8 cellular contexts compared by ENCODE assay signal in genomic region chr7:116231543-116232401, GRCh38. TPM values are rescaled to one million over a fixed set of nuclear protein-coding genes. Genes with fewer than 3 reads are reported as not detected.
DNase-seq lines count a peak whose midpoint lies in the region; ATAC-seq, FAIRE-seq and TF ChIP-seq lines count a peak whose summit lies in the region.

No MANE protein-coding gene starts in this region.

- no peak overlapping the region for H2BK15ac ChIP-seq in mesenchymal stem cell (ENCODE audit: low read depth, poor library complexity, severe bottlenecking)

- no peak for TF ChIP-seq RAD21 in A549 (conservative IDR thresholded peaks at IDR 0.05 in 1 of 2, IDR thresholded peaks at IDR 0.05 in 1 of 2)
- no peak; a peak in 1 of 4 replicates for TF ChIP-seq RAD21 in K562 (CRISPR knock-in tag; conservative IDR thresholded peaks at IDR 0.05 in 1 of 2, IDR thresholded peaks at IDR 0.05 in 1 of 2)

- H3K36me3 ChIP-seq in K562 (ENCODE audit: control insufficient read depth, insufficient read depth, low read length) (0 out of 3 replicates have a peak, but pooled peaks cover 2% of the 10 kb centered on the region), mesenchymal stem cell (ENCODE audit: control insufficient read depth in 1 of 2, insufficient read depth in 2 of 2, low read depth in 1 of 2, low read length in 2 of 2) (no peaks in the 10 kb centered on the region), BE2C (no peaks in the 10 kb centered on the region)

- H3K27ac ChIP-seq in A549 = peak overlapping the region; percentile 74 to 89
- H3K27ac ChIP-seq in K562 (ENCODE audit: extremely low read depth, low read depth, low read length) = peak overlapping the region; percentile 12; the same call in 1 of the 3 replicates
- peak overlapping the region; percentile 26 for H3K27ac ChIP-seq in mesenchymal stem cell (ENCODE audit: low read length, poor library complexity, severe bottlenecking)

- TF ChIP-seq EP300 in A549 (IDR thresholded peaks at IDR 0.05) (no peak), K562 (IDR thresholded peaks at IDR 0.05; ENCODE audit: low read length) (no peak)

- ATAC-seq in A549 (peak in 1 of 2 experiments; percentile 33; a peak in 2 of 6 replicates), K562 (peak; percentile 67), GM19455 (IDR thresholded peaks at IDR 0.05; ENCODE audit: unreplicated experiment) (no peak)

- no peaks in the 10 kb centered on the region for H3K9me3 ChIP-seq in A549
- H3K9me3 ChIP-seq in K562 (replicated peaks; ENCODE audit: control insufficient read depth, insufficient read depth, low read depth, low read length) = no peaks in the 10 kb centered on the region
- H3K9me3 ChIP-seq in mesenchymal stem cell (ENCODE audit: control insufficient read depth, low read length) = no peaks in the 10 kb centered on the region
- H3K9me3 ChIP-seq in BE2C = no peaks in the 10 kb centered on the region

- H3K27ac Mint-ChIP-seq in HFFc6 = peak overlapping the region; percentile 80

- H3K4ac ChIP-seq in mesenchymal stem cell (ENCODE audit: low read depth in 1 of 2, low read length in 2 of 2) = peak overlapping the region in 1 of 2 experiments; percentile 49

- no peak for FAIRE-seq in A549 (lab: Jason Lieb, UNC)
- peak; percentile 84 for FAIRE-seq in K562 (lab: Jason Lieb, UNC)

- H3K9me1 ChIP-seq in K562 (ENCODE audit: control insufficient read depth, insufficient read depth, low read length) = no peaks in the 10 kb centered on the region

- H3K27me3 ChIP-seq in K562 (ENCODE audit: control insufficient read depth in 2 of 2, insufficient read depth in 2 of 2, low read length in 2 of 2) (no peaks in the 10 kb centered on the region), mesenchymal stem cell (ENCODE audit: control insufficient read depth in 1 of 2, insufficient read depth in 1 of 2, low read length in 2 of 2) (no peaks in the 10 kb centered on the region), BE2C (no peaks in the 10 kb centered on the region)

- H3K9me3 Mint-ChIP-seq in HFFc6 = no peaks in the 10 kb centered on the region

- no peak overlapping the region for H2BK120ac ChIP-seq in mesenchymal stem cell (ENCODE audit: low read depth, low read length)

- CTCF ChIA-PET in A549 (lab: Yijun Ruan, JAX) = interaction anchor here (0.6 to 16.2 kb wide), 11 partner anchors 9 to 360 kb away, joined by 3 to 385 read pairs (median 8); no protein-coding TSS in a partner anchor
- CTCF ChIA-PET in K562 (lab: Yijun Ruan, JAX; ENCODE audit: low intra/inter-chr PET ratio) = interaction anchor here (0.6 to 0.8 kb wide), 2 partner anchors 59 to 358 kb away, joined by 3 to 4 read pairs; no protein-coding TSS in a partner anchor

- no peak for TF ChIP-seq CTCF in A549 (IDR thresholded peaks at IDR 0.05)
- no peak for TF ChIP-seq CTCF in HFFc6 (IDR thresholded peaks at IDR 0.05)
- no peak for TF ChIP-seq CTCF in K562 (IDR thresholded peaks at IDR 0.05 in 2 of 3, conservative IDR thresholded peaks at IDR 0.05 in 1 of 3; ENCODE audit: insufficient read depth in 2 of 3, low read depth in 1 of 3, low read length in 3 of 3)
- TF ChIP-seq CTCF in BE2C (IDR thresholded peaks at IDR 0.05; ENCODE audit: low read depth, low read length) = no peak

- H3K9ac ChIP-seq in K562 (ENCODE audit: insufficient read depth in 1 of 2, low read depth in 2 of 2, low read length in 2 of 2) = no peak overlapping the region
- H3K9ac ChIP-seq in mesenchymal stem cell (ENCODE audit: low read length) = peak overlapping the region; percentile 67

- no peak overlapping the region for H3K4me3 ChIP-seq in A549
- H3K4me3 ChIP-seq in K562 = no peak overlapping the region
- H3K4me3 ChIP-seq in mesenchymal stem cell (ENCODE audit: insufficient read depth in 1 of 2, low read depth in 1 of 2, low read length in 2 of 2) = peak overlapping the region in 1 of 2 experiments; percentile 23
- no peak overlapping the region for H3K4me3 ChIP-seq in BE2C (ENCODE audit: low read depth, low read length)

- H2BK12ac ChIP-seq in mesenchymal stem cell (ENCODE audit: low read length in 2 of 2) = no peak overlapping the region

- POLR2A ChIA-PET in A549 (lab: Yijun Ruan, JAX) = interaction anchor here (1.6 kb wide), 1 partner anchor 21 kb away, joined by 6 read pairs; the partner anchor contains the start of gene TES
- POLR2A ChIA-PET in K562 (lab: Yijun Ruan, JAX) = interaction anchor here (0.6 to 2.0 kb wide), 8 partner anchors 8 to 399 kb away, joined by 3 to 10 read pairs (median 4); partner anchors contain the start of gene TES

- H3K23ac ChIP-seq in mesenchymal stem cell (ENCODE audit: low read length in 2 of 2) = no peak overlapping the region

- peak overlapping the region in 1 of 2 experiments; percentile 41 for H3K14ac ChIP-seq in mesenchymal stem cell (ENCODE audit: low read length in 2 of 2)

- H4K91ac ChIP-seq in mesenchymal stem cell (ENCODE audit: low read length) = no peak overlapping the region

- no TSS peak for BruUV-seq in K562 (replicated peaks; lab: Mats Ljungman, UMichigan)

- peak overlapping the region in 1 of 2 experiments; percentile 43 for H3K18ac ChIP-seq in mesenchymal stem cell (ENCODE audit: low read depth in 1 of 2, low read length in 2 of 2)

- peaks cover 36% of the 10 kb centered on the region for H3K79me2 ChIP-seq in K562 (ENCODE audit: control insufficient read depth, insufficient read depth, low read length)

- peaks cover 9% of the 10 kb centered on the region for H3K79me1 ChIP-seq in mesenchymal stem cell (replicated peaks; ENCODE audit: low read length, poor library complexity, severe bottlenecking)

- H3K27me3 Mint-ChIP-seq in HFFc6 (ENCODE audit: insufficient read depth) = no peaks in the 10 kb centered on the region

- in situ Hi-C loops in K562 (cut with MboI) = no loop called here

- intact Hi-C loops in K562 (cut with micrococcal nuclease) = loop anchor here (2.0 kb wide), 1 partner anchor 21 kb away; the partner anchor contains the start of gene TES

- H3K4me1 Mint-ChIP-seq in HFFc6 (ENCODE audit: low read depth) = peaks cover 72% of the 10 kb centered on the region

- peak overlapping the region; percentile 62 for H2BK5ac ChIP-seq in mesenchymal stem cell (ENCODE audit: low read depth, low read length, poor library complexity, severe bottlenecking)

- DNase-seq in A549 (ENCODE audit: low read depth in 1 of 2, low spot score in 1 of 2) (peak in 1 of 2 experiments; percentile 58), HFFc6 (peak; percentile 52), K562 (ENCODE audit: extremely low read depth in 1 of 4, low spot score in 3 of 4) (peak in 2 of 4 experiments; percentile 32 to 67), mesenchymal stem cell (peak; percentile 56), germinal center (ENCODE audit: low spot score) (no peak), BE2C (no peak), AG08395 (ENCODE audit: low spot score) (no peak)

- TF ChIP-seq POLR2A in A549 (IDR thresholded peaks at IDR 0.05; ENCODE audit: low read length) = no peak
- TF ChIP-seq POLR2A in K562 (conservative IDR thresholded peaks at IDR 0.05) = no peak

- peak overlapping the region; percentile 62 for H2AK5ac ChIP-seq in mesenchymal stem cell (ENCODE audit: low read length, severe bottlenecking)

- no peak overlapping the region for H4K8ac ChIP-seq in mesenchymal stem cell (ENCODE audit: low read length)

- peak overlapping the region; percentile 14 for H3K4me3 Mint-ChIP-seq in HFFc6

- peaks cover 64% of the 10 kb centered on the region for H3K4me1 ChIP-seq in A549
- peaks cover 3 to 33% of the 10 kb centered on the region in 2 experiments; a peak in 4 of 5 replicates for H3K4me1 ChIP-seq in K562 (replicated peaks in 1 of 2; ENCODE audit: control insufficient read depth in 2 of 2, insufficient read depth in 2 of 2, low read length in 2 of 2)
- H3K4me1 ChIP-seq in mesenchymal stem cell (ENCODE audit: control insufficient read depth, insufficient read depth, low read depth, low read length) = peaks cover 4% of the 10 kb centered on the region
- H3K4me1 ChIP-seq in BE2C = no peaks in the 10 kb centered on the region

- WGBS in A549 (ENCODE audit: missing lambda C conversion rate) = 66% methylated on average over 3 of the region's 3 CpGs
- 19% methylated on average over 3 of the region's 3 CpGs for WGBS in K562 (ENCODE audit: insufficient coverage, low coverage, missing lambda C conversion rate)
- WGBS in mesenchymal stem cell = 85% methylated on average over 3 of the region's 3 CpGs

- H4K20me1 ChIP-seq in K562 (replicated peaks; ENCODE audit: control insufficient read depth, insufficient read depth, low read length) = peaks cover 13% of the 10 kb centered on the region

- H3K4me2 ChIP-seq in A549 (peak overlapping the region; percentile 57), K562 (ENCODE audit: insufficient read depth, low read length) (peak overlapping the region; percentile 2; the same call in 1 of the 2 replicates), mesenchymal stem cell (ENCODE audit: low read length, poor library complexity, severe bottlenecking) (no peak overlapping the region)

- H2AFZ ChIP-seq in K562 (ENCODE audit: low read depth, low read length) (no peak overlapping the region), mesenchymal stem cell (ENCODE audit: low read depth, low read length) (no peak overlapping the region)

- no peaks in the 10 kb centered on the region for H3K36me3 Mint-ChIP-seq in HFFc6 (ENCODE audit: low read depth)

RNA-seq across cellular contexts. Expression of gene TES, which starts 21.4 kb away (rescaled TPM):
- polyA plus RNA-seq in A549 (2011; rRNA removed) (127 and 134 TPM in 2 replicates), A549 (2017; fragmentation: RNase III; extraction: RNeasy Plus Mini Kit Qiagen cat#74134 plus additional on column Dnase treatment) (43.0 to 46.6 TPM (median 45.9 TPM) in 3 replicates), K562 (2011; rRNA removed) (34.3 and 41.7 TPM in 2 replicates), K562 (2014; fragmentation: Illumina TruSeq; extraction: Trizol) (54.6 and 56.3 TPM in 2 replicates), K562 (2014; fragmentation: Nextera tagmentation; extraction: Ambion mirVana) (10 to 100 TPM; 20.7 to 26.3 TPM), K562 (2014; rRNA removed) (56.1 and 57.7 TPM in 2 replicates)
- 33.6 and 33.9 TPM in 2 replicates for polyA plus RNA-seq in A549 (2012; cell fraction: cytosol; rRNA removed)
- 45.5 and 65.3 TPM in 2 replicates for polyA plus RNA-seq in A549 (2012; cell fraction: nucleus; rRNA removed)
- 74.8 and 76.6 TPM in 2 replicates for polyA minus RNA-seq in A549 (2011; rRNA and poly(A)+ RNA removed)
- 10 to 100 TPM; 10.4 to 29.3 (median 22.4) TPM for total RNA-seq in HFFc6 (2021; fragmentation: NEBNext Ultra II Directional; extraction: Animal tissue kit (Norgen Biotek cat#: 25700))
- total RNA-seq in K562 (2011; cell fraction: chromatin; rRNA removed; ENCODE audit: low replicate concordance) = 19.0 and 47.8 TPM in 2 replicates
- 12.1 and 15.0 TPM in 2 replicates for total RNA-seq in K562 (2011; cell fraction: nucleolus; rRNA removed)
- 20.7 and 21.8 TPM in 2 replicates for total RNA-seq in K562 (2011; cell fraction: nucleoplasm; rRNA removed)
- total RNA-seq in K562 (2014; rRNA removed) (57.6 and 61.6 TPM in 2 replicates), K562 (2014; rRNA removed; fragmentation: Illumina TruSeq; extraction: Trizol) (53.8 and 61.6 TPM in 2 replicates), K562 (2015; rRNA removed; fragmentation: Illumina TruSeq; extraction: Trizol) (40.9 and 43.8 TPM in 2 replicates), K562 (2021) (52.1 and 58.0 TPM in 2 replicates)
- 13.8 and 21.1 TPM in 2 replicates for polyA plus RNA-seq in K562 (2011; cell fraction: cytosol; rRNA removed)
- 18.6 and 49.8 TPM in 2 replicates for polyA plus RNA-seq in K562 (2011; cell fraction: nucleus; rRNA removed)
- polyA plus RNA-seq in K562 (2012) = 49.7 and 119 TPM in 2 replicates
- polyA minus RNA-seq in K562 (2011; rRNA and poly(A)+ RNA removed) = 27.7 and 33.4 TPM in 2 replicates
- polyA minus RNA-seq in K562 (2011; cell fraction: cytosol; rRNA and poly(A)+ RNA removed) = 11.3 and 15.4 TPM in 2 replicates
- polyA minus RNA-seq in K562 (2011; cell fraction: nucleus; rRNA and poly(A)+ RNA removed) = 7.0 and 26.5 TPM in 2 replicates
- 47.6 TPM for polyA plus RNA-seq in mesenchymal stem cell (2013, experiment 1 of 2)
- polyA plus RNA-seq in mesenchymal stem cell (2013, experiment 2 of 2) = 50.2 TPM
- not detected for polyA plus RNA-seq in BE2C (2012; ENCODE audit: insufficient read depth, insufficient read length, low read depth)

Comparison
In these comparisons a context has a peak if more than half of its experiments do, and no peak if none do; other contexts are left out.
1. DNase-seq: peak in HFFc6 (single experiment) and mesenchymal stem cell (single experiment); none in germinal center (single experiment), BE2C (single experiment) and AG08395 (single experiment).
2. H3K27ac ChIP-seq: peak in every context shown above with its lines; median percentile 82 in A549; 26 in mesenchymal stem cell; 12 in K562.
3. Of the 35 proteins assayed by ChIP-seq in both K562 and A549: peak only in K562: none; only in A549: none; in both: MAFK; in neither: 34.